ENCODE assay signal across 21 cellular contexts in genomic region chr11:70432065-70432464, GRCh38.
"Had no signal": no experiment of that assay in that cellular context is flagged by ENCODE, and none has a peak within 500 bp of the region (broad histone marks: within the 10 kb centered on the region; RNA-seq: fewer than 3 reads in every experiment).

No MANE protein-coding gene starts in this region.

- ATAC-seq: activated CD4-positive, CD25-positive, alpha-beta regulatory T cell treated with anti-CD3 and anti-CD28 coated beads, Interleukin-2, amount 50 U/mL, for 24 hours; heart left ventricle; left lobe of liver had no signal

- H3K4me1 ChIP-seq: vagina had no signal

- H3K4me3 Mint-ChIP-seq: activated naive CD8-positive, alpha-beta T cell treated with anti-CD3 and anti-CD28 coated beads, Interleukin-2, amount 10 ng/mL, durations not matched to agents 7 days and 5 days; activated T-helper 1 cell treated with anti-CD3 and anti-CD28 coated beads, Interleukin-12 subunit alpha, Interleukin-12 subunit beta, Interleukin-2, Interleukin-4 antibody, amounts not matched to agents 30 ng/mL and 10 ng/mL and 1 ng/mL, durations not matched to agents 14 hours and 24 hours and 36 hours; brain; central memory CD8-positive, alpha-beta T cell; naive B cell had no signal

- H3K27ac ChIP-seq: heart left ventricle, neutrophil, tibial nerve, vagina had no signal

- H3K27ac Mint-ChIP-seq: activated naive CD8-positive, alpha-beta T cell treated with anti-CD3 and anti-CD28 coated beads, Interleukin-2, amount 10 ng/mL, durations not matched to agents 7 days and 5 days; activated T-helper 1 cell treated with anti-CD3 and anti-CD28 coated beads, Interleukin-12 subunit alpha, Interleukin-12 subunit beta, Interleukin-2, Interleukin-4 antibody, amounts not matched to agents 30 ng/mL and 10 ng/mL and 1 ng/mL, durations not matched to agents 14 hours and 24 hours and 36 hours had no signal

- H3K36me3 Mint-ChIP-seq: activated naive CD8-positive, alpha-beta T cell treated with anti-CD3 and anti-CD28 coated beads, Interleukin-2, amount 10 ng/mL, durations not matched to agents 7 days and 5 days; naive B cell had no signal

- H3K27me3 Mint-ChIP-seq: brain had no signal

- H3K4me1 Mint-ChIP-seq: activated naive CD8-positive, alpha-beta T cell treated with anti-CD3 and anti-CD28 coated beads, Interleukin-2, amount 10 ng/mL, durations not matched to agents 7 days and 5 days; brain had no signal

- H3K9me3 ChIP-seq: heart left ventricle, neutrophil, tibial nerve, vagina had no signal

- H3K9me3 Mint-ChIP-seq: activated naive CD8-positive, alpha-beta T cell treated with anti-CD3 and anti-CD28 coated beads, Interleukin-2, amount 10 ng/mL, durations not matched to agents 7 days and 5 days; activated T-helper 1 cell treated with anti-CD3 and anti-CD28 coated beads, Interleukin-12 subunit alpha, Interleukin-12 subunit beta, Interleukin-2, Interleukin-4 antibody, amounts not matched to agents 30 ng/mL and 10 ng/mL and 1 ng/mL, durations not matched to agents 14 hours and 24 hours and 36 hours; brain; central memory CD8-positive, alpha-beta T cell; naive B cell had no signal

- H3K27me3 ChIP-seq: tibial nerve, vagina had no signal

- DNase-seq: activated CD4-positive, alpha-beta T cell treated with anti-CD3 and anti-CD28 coated beads, Interleukin-2, amount 50 U/mL, for 1 hour; activated CD8-positive, alpha-beta memory T cell treated with anti-CD3 and anti-CD28 coated beads for 24 hours; activated naive CD8-positive, alpha-beta T cell treated with anti-CD3 and anti-CD28 coated beads, Interleukin-2, amount 10 ng/mL, durations not matched to agents 7 days and 5 days; cortex of kidney; effector CD8-positive, alpha-beta T cell; naive B cell; retina; stimulated activated CD4-positive, alpha-beta T cell treated with anti-CD3 and anti-CD28 coated beads, Interleukin-4, amount 100 ng/mL, for 24 hours; stimulated activated naive CD4-positive, alpha-beta T cell had no signal

- H3K4me3 ChIP-seq: heart left ventricle, tibial nerve, vagina had no signal

- H3K36me3 ChIP-seq: neutrophil had no signal

- FAIRE-seq: frontal cortex, islet of Langerhans, TTC549 had no signal
